10 cellular contexts compared by ENCODE assay signal in genomic region chr14:35374273-35374681, GRCh38. TPM values are rescaled to one million over a fixed set of nuclear protein-coding genes. Genes with fewer than 3 reads are reported as not detected.
A peak's percentile ranks its signal among the peaks of the same experiment; 100 is the strongest.
DNase-seq lines count a peak whose midpoint lies in the region; ATAC-seq, FAIRE-seq and TF ChIP-seq lines count a peak whose summit lies in the region.
"Had no signal": no experiment of that assay in that cellular context is flagged by ENCODE, and none has a peak within 500 bp of the region (broad histone marks: within the 10 kb centered on the region; RNA-seq: fewer than 3 reads in every experiment).

No MANE protein-coding gene starts in this region.

- peak overlapping the region in 1 of 10 donors; percentile 67 for H3K27ac ChIP-seq in heart right ventricle
- H3K27ac ChIP-seq in spleen = peak overlapping the region in 6 of 8 donors; percentile 28 to 82 (median 76)
- no peak overlapping the region for H3K27ac ChIP-seq in CD4-positive, alpha-beta memory T cell (ENCODE audit: low read depth, low read length)

- TF ChIP-seq CTCF in heart right ventricle (IDR thresholded peaks at IDR 0.05) (no peak), spleen (IDR thresholded peaks at IDR 0.05 in 8 of 11, conservative IDR thresholded peaks at IDR 0.05 in 3 of 11) (no peak)

- H3K27me3 Mint-ChIP-seq in stimulated activated naive CD8-positive, alpha-beta T cell treated with anti-CD3 and anti-CD28 coated beads, Interleukin-15, amount 100 ng/mL, for 72 hours = no peaks in the 10 kb centered on the region
- peaks cover 0 to 1% of the 10 kb centered on the region in 2 donors for H3K27me3 Mint-ChIP-seq in CD4-positive, alpha-beta memory T cell

- POLR2A ChIA-PET in CD4-positive, alpha-beta memory T cell (lab: Charles Lee; ENCODE audit: partially characterized antibody) = interaction anchor here (0.9 kb wide), 1 partner anchor 9 kb away, joined by 3 read pairs; no protein-coding TSS in a partner anchor

- no peak overlapping the region for H3K27ac Mint-ChIP-seq in stimulated activated naive CD8-positive, alpha-beta T cell treated with anti-CD3 and anti-CD28 coated beads, Interleukin-15, amount 100 ng/mL, for 72 hours
- H3K27ac Mint-ChIP-seq in CD4-positive, alpha-beta memory T cell = no peak overlapping the region

- no peak for TF ChIP-seq POLR2A in H54 (IDR thresholded peaks at IDR 0.05; ENCODE audit: low read depth, low read length)
- TF ChIP-seq POLR2A in spleen (IDR thresholded peaks at IDR 0.05) = no peak

- H3K4me3 Mint-ChIP-seq in stimulated activated naive CD8-positive, alpha-beta T cell treated with anti-CD3 and anti-CD28 coated beads, Interleukin-15, amount 100 ng/mL, for 72 hours = no peak overlapping the region
- no peak overlapping the region for H3K4me3 Mint-ChIP-seq in CD4-positive, alpha-beta memory T cell

- H3K36me3 Mint-ChIP-seq in CD4-positive, alpha-beta memory T cell = no peaks in the 10 kb centered on the region

- H3K4me1 Mint-ChIP-seq in stimulated activated naive CD8-positive, alpha-beta T cell treated with anti-CD3 and anti-CD28 coated beads, Interleukin-15, amount 100 ng/mL, for 72 hours = peaks cover 25% of the 10 kb centered on the region
- no peaks in the 10 kb centered on the region for H3K4me1 Mint-ChIP-seq in CD4-positive, alpha-beta memory T cell

- H3K4me1 ChIP-seq in heart right ventricle (peaks cover 0 to 39% (median 0%) of the 10 kb centered on the region in 9 donors), spleen (peaks cover 0 to 47% (median 21%) of the 10 kb centered on the region in 6 donors)
- no peaks in the 10 kb centered on the region for H3K4me1 ChIP-seq in CD4-positive, alpha-beta memory T cell (ENCODE audit: insufficient read depth, low read length)

- H3K9me3 ChIP-seq in heart right ventricle = peaks cover 0 to 16% (median 0%) of the 10 kb centered on the region in 11 donors
- peaks cover 0 to 11% (median 5%) of the 10 kb centered on the region in 8 donors for H3K9me3 ChIP-seq in spleen
- no peaks in the 10 kb centered on the region for H3K9me3 ChIP-seq in CD4-positive, alpha-beta memory T cell (ENCODE audit: control insufficient read depth in 1 of 2, low read length in 2 of 2)

- 78 to 85% methylated on average over 7 of the region's 7 CpGs for WGBS in heart right ventricle, 2 donors
- 39 to 78% (median 51%) methylated on average over 7 of the region's 7 CpGs for WGBS in spleen, 5 donors

- ATAC-seq in heart right ventricle (peak in 5 of 8 donors; percentile 28 to 83 (median 44)), HG03520 (IDR thresholded peaks at IDR 0.05; ENCODE audit: unreplicated experiment) (no peak), GM21619 (IDR thresholded peaks at IDR 0.05; ENCODE audit: unreplicated experiment) (no peak)
- ATAC-seq in stimulated activated naive CD8-positive, alpha-beta T cell treated with anti-CD3 and anti-CD28 coated beads, Interleukin-15, amount 100 ng/mL, for 72 hours = no peak

- CTCF ChIA-PET in CD4-positive, alpha-beta memory T cell (lab: Charles Lee; ENCODE audit: partially characterized antibody) = interaction anchor here (1.4 kb wide), 1 partner anchor 9 kb away, joined by 4 read pairs; no protein-coding TSS in a partner anchor

- intact Hi-C loops in heart right ventricle (cut with DNase I) = no loop called here
- intact Hi-C loops in spleen (cut with DNase I; ENCODE audit: low total_unique reads) = no loop called here
- intact Hi-C loops in CD4-positive, alpha-beta memory T cell (cut with micrococcal nuclease) = no loop called here

- H3K27me3 ChIP-seq in heart right ventricle = no peaks in the 10 kb centered on the region
- H3K27me3 ChIP-seq in spleen (replicated peaks in 1 of 7) = no peaks in the 10 kb centered on the region
- H3K27me3 ChIP-seq in CD4-positive, alpha-beta memory T cell (ENCODE audit: insufficient read depth, low read length) = no peaks in the 10 kb centered on the region

- peaks cover 5 to 10% of the 10 kb centered on the region in 2 donors for H3K9me3 Mint-ChIP-seq in stimulated activated naive CD8-positive, alpha-beta T cell treated with anti-CD3 and anti-CD28 coated beads, Interleukin-15, amount 100 ng/mL, for 72 hours
- H3K9me3 Mint-ChIP-seq in CD4-positive, alpha-beta memory T cell = peaks cover 0 to 10% (median 2%) of the 10 kb centered on the region in 8 donors

- FAIRE-seq in H54 (lab: Jason Lieb, UNC) = peak; percentile 91

- DNase-seq in H54 (ENCODE audit: insufficient read length, low spot score) (peak; percentile 55), SKM-1 (lab: John Stamatoyannopoulos, UW; ENCODE audit: unreplicated experiment) (peak; percentile 32), heart right ventricle (no peak), spleen (peak; percentile 33)
- DNase-seq in stimulated activated naive CD8-positive, alpha-beta T cell treated with anti-CD3 and anti-CD28 coated beads, Interleukin-15, amount 100 ng/mL, for 72 hours = no peak
- DNase-seq in CD4-positive, alpha-beta memory T cell = no peak
- DNase-seq: activated effector memory CD4-positive, alpha-beta T cell treated with Interleukin-2 at 50 U/mL for 16 hours; NCI-H1417 had no signal

- H3K36me3 ChIP-seq in heart right ventricle (no peaks in the 10 kb centered on the region), spleen (no peaks in the 10 kb centered on the region)
- no peaks in the 10 kb centered on the region for H3K36me3 ChIP-seq in CD4-positive, alpha-beta memory T cell (ENCODE audit: insufficient read depth, low read length)

- no peak overlapping the region for H3K4me3 ChIP-seq in heart right ventricle
- peak overlapping the region in 1 of 8 donors; percentile 7 for H3K4me3 ChIP-seq in spleen
- H3K4me3 ChIP-seq in CD4-positive, alpha-beta memory T cell (ENCODE audit: low read length in 2 of 2) = no peak overlapping the region

RNA-seq across cellular contexts. Expression of gene NFKBIA, which starts 30.3 kb away (rescaled TPM):
- 10 to 100 TPM; 41.0 to 98.5 (median 58.7) TPM for total RNA-seq in heart right ventricle
- 10 to 100 TPM; 73.7 to 88.4 TPM for polyA plus RNA-seq in heart right ventricle
- 100 to 1,000 TPM; 250 to 482 (median 319) TPM for total RNA-seq in spleen
- polyA plus RNA-seq in spleen = 100 to 1,000 TPM; 107 to 225 (median 149) TPM
- total RNA-seq in CD4-positive, alpha-beta memory T cell = 100 to 1,000 TPM; 119 to 120 TPM
- polyA plus RNA-seq in CD4-positive, alpha-beta memory T cell = 100 to 1,000 TPM; 334 to 833 TPM

Comparison
In these comparisons a context has a peak if more than half of its experiments do, and no peak if none do; other contexts are left out.
1. DNase-seq: peak in H54 (single experiment), SKM-1 (single experiment) and spleen (single experiment); none in heart right ventricle (0 of 2), stimulated activated naive CD8-positive, alpha-beta T cell treated with anti-CD3 and anti-CD28 coated beads, Interleukin-15, amount 100 ng/mL, for 72 hours (0 of 2) and CD4-positive, alpha-beta memory T cell (0 of 5).
2. ATAC-seq: peak in heart right ventricle (5 of 8); none in HG03520 (single experiment), stimulated activated naive CD8-positive, alpha-beta T cell treated with anti-CD3 and anti-CD28 coated beads, Interleukin-15, amount 100 ng/mL, for 72 hours (single experiment) and GM21619 (single experiment).